Comparison of ENCODE assay signal across 8 cellular contexts in genomic region chr19:35931161-35931873, GRCh38. TPM values are rescaled to one million over a fixed set of nuclear protein-coding genes. Genes with fewer than 3 reads are reported as not detected.
DNase-seq lines count a peak whose midpoint lies in the region; ATAC-seq and TF ChIP-seq lines count a peak whose summit lies in the region.

No MANE protein-coding gene starts in this region.

- TF ChIP-seq CTCF in GM13976 (IDR thresholded peaks at IDR 0.05; ENCODE audit: borderline replicate concordance, control extremely low read depth, extremely low read depth, insufficient read depth, missing control alignments) (peak; percentile 99), psoas muscle (IDR thresholded peaks at IDR 0.05) (peak; percentile 66), uterus (IDR thresholded peaks at IDR 0.05) (peak; percentile 90 to 100 (median 98))

- H3K4me3 ChIP-seq in psoas muscle (peak overlapping the region; percentile 54), uterus (peak overlapping the region in 1 of 2 donors; percentile 1)

- intact Hi-C loops in left ventricle myocardium superior (cut with micrococcal nuclease) = no loop called here
- intact Hi-C loops in psoas muscle (cut with DNase I) = loop anchor here (1.0 to 10.0 kb wide), 6 partner anchors 49 to 387 kb away; partner anchors contain the start of genes HSPB6 (in 1 of the 2), KMT2B (in 1 of the 2), LIN37 (in 1 of the 2) and PROSER3 (in 1 of the 2)
- intact Hi-C loops in uterus (cut with DNase I; ENCODE audit: low total_unique reads) = loop anchor here (10.0 kb wide), 2 partner anchors 47 to 147 kb away; no protein-coding TSS in a partner anchor

- no peaks in the 10 kb centered on the region for H3K27me3 ChIP-seq in psoas muscle (ENCODE audit: insufficient read depth in 3 of 3, low read length in 2 of 3)
- H3K27me3 ChIP-seq in uterus = no peaks in the 10 kb centered on the region

- peak; percentile 99 for DNase-seq in GM13976 (ENCODE audit: low spot score)
- peak; percentile 100 for DNase-seq in NCI-H146 (lab: John Stamatoyannopoulos, UW)
- DNase-seq in T-helper 1 cell = peak; percentile 98 to 100 (median 99)
- DNase-seq in left ventricle myocardium superior = peak; percentile 99
- DNase-seq in psoas muscle = peak; percentile 99 to 100
- peak; percentile 99 for DNase-seq in uterus

- peak; percentile 93 for ATAC-seq in HG02870 (IDR thresholded peaks at IDR 0.05; ENCODE audit: unreplicated experiment)
- peak; percentile 99 for ATAC-seq in left ventricle myocardium superior
- peak; percentile 98 to 100 (median 99) for ATAC-seq in psoas muscle

- no peaks in the 10 kb centered on the region for H3K36me3 ChIP-seq in psoas muscle (ENCODE audit: insufficient read depth in 1 of 2, low read depth in 1 of 2)
- H3K36me3 ChIP-seq in uterus = no peaks in the 10 kb centered on the region

- 0% methylated on average over 47 of the region's 47 CpGs for WGBS in psoas muscle, 3 donors

- H3K9me3 ChIP-seq in psoas muscle = no peaks in the 10 kb centered on the region
- H3K9me3 ChIP-seq in uterus = no peaks in the 10 kb centered on the region

- TF ChIP-seq POLR2A in uterus (IDR thresholded peaks at IDR 0.05) = peak; percentile 71 to 87

- peak overlapping the region; percentile 96 for H3K27ac ChIP-seq in angular gyrus (ENCODE audit: low read depth, low read length)
- peak overlapping the region; percentile 62 for H3K27ac ChIP-seq in psoas muscle
- peak overlapping the region; percentile 58 to 70 for H3K27ac ChIP-seq in uterus

- in situ Hi-C loops in GM13976 (cut with MboI; ENCODE audit: low sequenced_read_pairs, unreplicated experiment) = loop anchor here (10.0 kb wide), 1 partner anchor 47 kb away; no protein-coding TSS in a partner anchor

- H3K4me1 ChIP-seq in psoas muscle (peaks cover 13% of the 10 kb centered on the region), uterus (peaks cover 0 to 5% of the 10 kb centered on the region in 2 donors)

RNA-seq across cellular contexts. Expression of gene LRFN3, which starts 4.9 kb away (rescaled TPM):
- total RNA-seq in left ventricle myocardium superior = 7.5 TPM
- 10 to 100 TPM in 2 of 4 donors, 1 to 10 TPM in 2; 7.2 to 11.2 (median 10.0) TPM for total RNA-seq in psoas muscle
- 10 to 100 TPM in 2 of 3 donors, 1 to 10 TPM in 1; 8.6 to 25.6 (median 11.3) TPM for polyA plus RNA-seq in psoas muscle
- total RNA-seq in uterus = 10 to 100 TPM in 2 of 4 donors, 1 to 10 TPM in 2; 3.1 to 22.4 (median 9.6) TPM

RNA-seq across cellular contexts. Expression of gene TYROBP, which starts 23.2 kb away (rescaled TPM):
- 28.5 TPM for total RNA-seq in left ventricle myocardium superior
- total RNA-seq in psoas muscle = 10 to 100 TPM in 3 of 4 donors, 1 to 10 TPM in 1; 9.4 to 22.1 (median 14.2) TPM
- polyA plus RNA-seq in psoas muscle = 10 to 100 TPM in 2 of 3 donors, 1 to 10 TPM in 1; 7.8 to 19.1 (median 10.6) TPM
- total RNA-seq in uterus = 10 to 100 TPM in 3 of 4 donors, 1 to 10 TPM in 1; 1.3 to 25.0 (median 14.9) TPM

RNA-seq across cellular contexts. Expression of gene HCST, which starts 29.0 kb away (rescaled TPM):
- total RNA-seq in left ventricle myocardium superior = 7.1 TPM
- total RNA-seq in psoas muscle = 1 to 10 TPM; 1.7 to 4.7 (median 3.1) TPM
- 1 to 10 TPM; 1.1 to 4.2 (median 3.5) TPM for polyA plus RNA-seq in psoas muscle
- 10 to 100 TPM in 1 of 4 donors, 1 to 10 TPM in 2, not detected in 1; 1.6 to 47.1 (median 4.5) TPM for total RNA-seq in uterus

RNA-seq across cellular contexts. Expression of gene NFKBID, which starts 31.0 kb away (rescaled TPM):
- total RNA-seq in left ventricle myocardium superior (3.8 TPM), psoas muscle (1 to 10 TPM in 3 of 4 donors, under 1 TPM in 1; 0.90 to 2.2 (median 1.5) TPM), uterus (10 to 100 TPM in 2 of 4 donors, 1 to 10 TPM in 2; 4.4 to 18.2 (median 9.5) TPM)
- polyA plus RNA-seq in psoas muscle = 1 to 10 TPM in 2 of 3 donors, under 1 TPM in 1; 0.75 to 1.6 (median 1.2) TPM
